ENCODE assay signal across 11 cellular contexts in genomic region chr12:34402228-34402898, GRCh38.
DNase-seq lines count a peak whose midpoint lies in the region; TF ChIP-seq lines count a peak whose summit lies in the region.
"Had no signal": no experiment of that assay in that cellular context is flagged by ENCODE, and none has a peak within 500 bp of the region (broad histone marks: within the 10 kb centered on the region; RNA-seq: fewer than 3 reads in every experiment).

No MANE protein-coding gene starts in this region.

- H2AFZ ChIP-seq in OCI-LY7 (ENCODE audit: low read length): no peak overlapping the region

- H3K9ac ChIP-seq in endodermal cell (ENCODE audit: extremely low read depth, low read length, poor library complexity, severe bottlenecking): no peak overlapping the region

- no peaks in the 10 kb centered on the region for H3K4me1 Mint-ChIP-seq in endodermal cell
- no peaks in the 10 kb centered on the region for H3K4me1 Mint-ChIP-seq in Calu3 (ENCODE audit: low read depth, unreplicated experiment)
- H3K4me1 Mint-ChIP-seq: CD4-positive, CD25-positive, alpha-beta regulatory T cell had no signal

- peaks cover 6% of the 10 kb centered on the region for H3K27me3 Mint-ChIP-seq in endodermal cell (ENCODE audit: insufficient read depth)
- no peaks in the 10 kb centered on the region for H3K27me3 Mint-ChIP-seq in Calu3 (ENCODE audit: unreplicated experiment)
- H3K27me3 Mint-ChIP-seq: activated CD8-positive, alpha-beta T cell treated with anti-CD3 and anti-CD28 coated beads for 36 hours; CD4-positive, CD25-positive, alpha-beta regulatory T cell had no signal

- 78 to 85% methylated on average over 16 to 30 of the region's 30 CpGs for WGBS in endodermal cell (ENCODE audit: insufficient coverage in 1 of 2, insufficient read length in 1 of 2), 2 experiments
- 63 to 75% (median 67%) methylated on average over 30 of the region's 30 CpGs for WGBS in ovary, 3 donors

- H3K36me3 Mint-ChIP-seq in endodermal cell (ENCODE audit: low read depth): peaks cover 3% of the 10 kb centered on the region
- H3K36me3 Mint-ChIP-seq in Calu3 (ENCODE audit: insufficient read depth, unreplicated experiment): peaks cover 5% of the 10 kb centered on the region
- H3K36me3 Mint-ChIP-seq: CD4-positive, CD25-positive, alpha-beta regulatory T cell had no signal

- H3K27ac ChIP-seq in endodermal cell (ENCODE audit: low read depth, low read length): no peak overlapping the region
- no peak overlapping the region for H3K27ac ChIP-seq in ovary
- H3K27ac ChIP-seq in OCI-LY7 (ENCODE audit: low read depth, low read length, poor library complexity, severe bottlenecking): no peak overlapping the region

- no peaks in the 10 kb centered on the region for H3K36me3 ChIP-seq in endodermal cell (ENCODE audit: control insufficient read depth, insufficient read depth, low read length)
- no peaks in the 10 kb centered on the region for H3K36me3 ChIP-seq in ovary
- H3K36me3 ChIP-seq in OCI-LY7 (ENCODE audit: insufficient read depth, low read length): no peaks in the 10 kb centered on the region

- H3K9me2 ChIP-seq in OCI-LY7 (ENCODE audit: insufficient read depth, low read length): no peaks in the 10 kb centered on the region

- POLR2A ChIA-PET in HEK293T (lab: Yijun Ruan, JAX) (no interaction called here), OCI-LY7 (lab: Charles Lee) (no interaction called here)

- H3K4me3 Mint-ChIP-seq in endodermal cell (no peak overlapping the region), Calu3 (ENCODE audit: low read depth, unreplicated experiment) (no peak overlapping the region)
- H3K4me3 Mint-ChIP-seq: activated CD8-positive, alpha-beta T cell treated with anti-CD3 and anti-CD28 coated beads for 36 hours; CD4-positive, CD25-positive, alpha-beta regulatory T cell had no signal

- H3K27me3 ChIP-seq in endodermal cell (ENCODE audit: control insufficient read depth, insufficient read depth, low read length, poor library complexity, severe bottlenecking): no peaks in the 10 kb centered on the region
- no peaks in the 10 kb centered on the region for H3K27me3 ChIP-seq in ovary

- H3K9me3 Mint-ChIP-seq in endodermal cell (peaks cover 100% of the 10 kb centered on the region), Calu3 (ENCODE audit: low read depth, unreplicated experiment) (peaks cover 21% of the 10 kb centered on the region)

- no peak overlapping the region for H3K4me3 ChIP-seq in endodermal cell (ENCODE audit: low read length)
- no peak overlapping the region for H3K4me3 ChIP-seq in ovary
- no peak overlapping the region for H3K4me3 ChIP-seq in OCI-LY7 (ENCODE audit: low read depth, low read length, poor library complexity, severe bottlenecking)

- DNase-seq in Ammon's horn (ENCODE audit: low spot score) (peak; percentile 0), HEK293T (ENCODE audit: extremely low spot score) (peak; percentile 1), endodermal cell (peak; percentile 22), ovary (peak; percentile 1 to 19 (median 2)), NCI-H1436 (lab: John Stamatoyannopoulos, UW) (no peak), globus pallidus (ENCODE audit: low spot score) (no peak), Calu3 (no peak), OCI-LY7 (ENCODE audit: low spot score) (no peak)
- DNase-seq: activated CD8-positive, alpha-beta T cell treated with anti-CD3 and anti-CD28 coated beads for 36 hours; CD4-positive, CD25-positive, alpha-beta regulatory T cell; NCI-H1105 treated with DMSO at 0.1 percent for 48 hours had no signal

- H3K27ac Mint-ChIP-seq in endodermal cell (no peak overlapping the region), Calu3 (ENCODE audit: unreplicated experiment) (no peak overlapping the region)
- H3K27ac Mint-ChIP-seq: activated CD8-positive, alpha-beta T cell treated with anti-CD3 and anti-CD28 coated beads for 36 hours had no signal

- intact Hi-C loops in ovary (cut with DNase I) (no loop called here), Calu3 (cut with micrococcal nuclease; ENCODE audit: unreplicated experiment) (no loop called here), OCI-LY7 (cut with micrococcal nuclease; ENCODE audit: unreplicated experiment) (no loop called here)

- H3K4me1 ChIP-seq in endodermal cell (ENCODE audit: control insufficient read depth, insufficient read depth, low read length): no peaks in the 10 kb centered on the region
- H3K4me1 ChIP-seq in ovary (ENCODE audit: insufficient read depth): no peaks in the 10 kb centered on the region
- no peaks in the 10 kb centered on the region for H3K4me1 ChIP-seq in OCI-LY7 (ENCODE audit: insufficient read depth, low read length, poor library complexity, severe bottlenecking)

- H3K4me2 ChIP-seq in OCI-LY7 (ENCODE audit: low read length): no peak overlapping the region

- no TSS peak for BruUV-seq in Calu3 (replicated peaks; lab: Mats Ljungman, UMichigan)
- no TSS peak for BruUV-seq in OCI-LY7 (replicated peaks; lab: Mats Ljungman, UMichigan)

- TF ChIP-seq POLR2A in ovary (IDR thresholded peaks at IDR 0.05): no peak

- no peak for TF ChIP-seq EP300 in ovary (IDR thresholded peaks at IDR 0.05)

- H3K79me2 ChIP-seq in OCI-LY7 (ENCODE audit: insufficient read depth, low read depth, low read length): no peaks in the 10 kb centered on the region

- H4K20me1 ChIP-seq in OCI-LY7 (ENCODE audit: insufficient read depth, low read length): no peaks in the 10 kb centered on the region

- CTCF ChIA-PET in HEK293T (lab: Yijun Ruan, JAX): no interaction called here
- CTCF ChIA-PET in Calu3 (lab: Charles Lee): no interaction called here
- CTCF ChIA-PET in OCI-LY7 (lab: Charles Lee; ENCODE audit: unreplicated experiment): no interaction called here

- H3K9me3 ChIP-seq in endodermal cell (ENCODE audit: control insufficient read depth, low read length): peaks cover 41% of the 10 kb centered on the region
- H3K9me3 ChIP-seq in ovary: peaks cover 0 to 16% of the 10 kb centered on the region in 2 donors
- H3K9me3 ChIP-seq in OCI-LY7 (ENCODE audit: low read length): no peaks in the 10 kb centered on the region

- TF ChIP-seq CTCF in endodermal cell (conservative IDR thresholded peaks at IDR 0.05): no peak
- no peak for TF ChIP-seq CTCF in ovary (IDR thresholded peaks at IDR 0.05)
- no peak for TF ChIP-seq CTCF in Calu3 (IDR thresholded peaks at IDR 0.05; ENCODE audit: unreplicated experiment)
- no peak for TF ChIP-seq CTCF in OCI-LY7 (conservative IDR thresholded peaks at IDR 0.05; ENCODE audit: low read length)

TF ChIP-seq in HEK293T, 16 proteins besides CTCF, POLR2A, EP300 and RAD21:
- TF ChIP-seq TARDBP (IDR thresholded peaks at IDR 0.05) (no peak), FOXM1 (IDR thresholded peaks at IDR 0.05; ENCODE audit: borderline replicate concordance) (no peak), BHLHE40 (IDR thresholded peaks at IDR 0.05; ENCODE audit: borderline replicate concordance) (no peak), HDGF (IDR thresholded peaks at IDR 0.05; ENCODE audit: borderline replicate concordance) (no peak), ARNT (IDR thresholded peaks at IDR 0.05) (no peak), FOXK2 (IDR thresholded peaks at IDR 0.05) (no peak), LEF1 (IDR thresholded peaks at IDR 0.05; ENCODE audit: borderline replicate concordance) (no peak), ZNF384 (IDR thresholded peaks at IDR 0.05) (no peak), CTBP1 (IDR thresholded peaks at IDR 0.05; ENCODE audit: borderline replicate concordance) (no peak), L3MBTL2 (conservative IDR thresholded peaks at IDR 0.05) (no peak), NFRKB (IDR thresholded peaks at IDR 0.05) (no peak), ELF4 (IDR thresholded peaks at IDR 0.05) (no peak), FOXA1 (IDR thresholded peaks at IDR 0.05) (no peak)

Comparison
In these comparisons a context has a peak if more than half of its experiments do, and no peak if none do; other contexts are left out.
1. DNase-seq: peak in Ammon's horn (single experiment), HEK293T (single experiment), endodermal cell (single experiment) and ovary (5 of 5); none in NCI-H1436 (single experiment), globus pallidus (single experiment), Calu3 (single experiment) and OCI-LY7 (single experiment).